In the genomic region with DNA sequence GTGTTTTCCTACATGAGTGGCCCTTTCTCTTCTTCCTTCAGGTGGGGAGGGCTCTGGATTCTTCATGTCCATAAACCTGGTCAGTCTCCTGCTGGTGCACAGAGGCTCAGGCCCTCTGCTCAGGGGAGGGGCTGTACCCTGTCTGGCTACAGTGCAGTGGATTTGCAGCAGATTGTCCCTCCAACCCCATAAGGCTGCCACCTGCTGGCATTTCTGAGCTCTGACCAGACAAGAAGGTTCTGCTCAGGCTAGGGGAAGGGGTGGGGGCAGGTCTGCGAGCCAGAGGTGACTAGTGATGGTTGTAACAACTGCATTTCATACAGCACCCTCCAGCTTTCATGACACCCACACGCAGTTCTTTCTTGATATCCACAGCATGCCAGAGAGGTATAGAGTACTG, we compare ENCODE assay signal across 8 cellular contexts.
A peak's percentile ranks its signal among the peaks of the same experiment; 100 is the strongest.
DNase-seq lines count a peak whose midpoint lies in the region; ATAC-seq and TF ChIP-seq lines count a peak whose summit lies in the region.
"Not testable (repeated sequence)": the region's sequence is repeated elsewhere in the genome, so short reads cannot be mapped to it uniquely, and the experiment has no call there.

No MANE protein-coding gene starts in this region.

- POLR2A ChIA-PET in WTC11 (lab: Charles Lee), result not testable (repeated sequence)

- not testable (repeated sequence) for H3K4me3 ChIP-seq in choroid plexus epithelial cell (ENCODE audit: low read depth, low read length)
- peak overlapping the region in 2 of 4 donors; percentile 29 to 54 for H3K4me3 ChIP-seq in upper lobe of left lung

- in situ Hi-C loops in G401 (cut with HindIII; ENCODE audit: low sequenced_read_pairs), result not testable (repeated sequence)

- ATAC-seq in WTC11, result peak; percentile 99
- ATAC-seq in upper lobe of left lung (ENCODE audit: low FRiP score in 2 of 2), result peak; percentile 73 to 75

- not testable (repeated sequence) for H3K9me3 Mint-ChIP-seq in WTC11

- WGBS in upper lobe of left lung, 2 donors, result 10 to 15% methylated on average over 2 of the region's 2 CpGs

- H3K36me3 Mint-ChIP-seq in WTC11, result not testable (repeated sequence)

- TF ChIP-seq EP300 in upper lobe of left lung (IDR thresholded peaks at IDR 0.05), result not testable (repeated sequence)

- TF ChIP-seq POLR2A in upper lobe of left lung (IDR thresholded peaks at IDR 0.05), result not testable (repeated sequence)

- not testable (repeated sequence) for H3K4me3 Mint-ChIP-seq in WTC11

- not testable (repeated sequence) for H3K36me3 ChIP-seq in upper lobe of left lung

- H3K4me1 ChIP-seq in upper lobe of left lung, result peaks cover 18 to 46% (median 33%) of the 10 kb centered on the region in 4 donors

- not testable (repeated sequence) for H3K27me3 Mint-ChIP-seq in WTC11 (ENCODE audit: low read depth)

- not testable (repeated sequence) for TF ChIP-seq CTCF in WTC11 (IDR thresholded peaks at IDR 0.05)
- TF ChIP-seq CTCF in choroid plexus epithelial cell (conservative IDR thresholded peaks at IDR 0.05; ENCODE audit: low read depth, low read length), result peak; percentile 75
- peak; percentile 49 to 69 (median 58) for TF ChIP-seq CTCF in upper lobe of left lung (IDR thresholded peaks at IDR 0.05)

- H3K4me1 Mint-ChIP-seq in WTC11, result not testable (repeated sequence)

- DNase-seq in G401 (ENCODE audit: low spot score) (peak; percentile 18), KG1 (lab: John Stamatoyannopoulos, UW) (peak; percentile 19), NCI-H526 (lab: John Stamatoyannopoulos, UW) (peak; percentile 51 to 70), WTC11 (ENCODE audit: low spot score) (peak; percentile 81), choroid plexus epithelial cell (ENCODE audit: low read depth) (peak; percentile 84), hepatic stellate cell (ENCODE audit: low spot score) (peak; percentile 49), nucleus accumbens (lab: John Stamatoyannopoulos, UW) (peak in 41 of 56 donors; percentile 1 to 65 (median 27)), upper lobe of left lung (peak in 1 of 2 donors; percentile 76)

- CTCF ChIA-PET in WTC11 (lab: Charles Lee), result interaction anchor here (0.6 to 5.5 kb wide), 11 partner anchors 9 to 62 kb away, joined by 3 to 51 read pairs (median 4); no protein-coding TSS in a partner anchor

- peak overlapping the region; percentile 64 for H3K27ac Mint-ChIP-seq in WTC11

- H3K27ac ChIP-seq in upper lobe of left lung, result peak overlapping the region in 2 of 4 donors; percentile 77 to 87

- H3K9me3 ChIP-seq in upper lobe of left lung, result not testable (repeated sequence)

- H3K27me3 ChIP-seq in upper lobe of left lung, result not testable (repeated sequence)
